8 cellular contexts compared by ENCODE assay signal in genomic region chr3:13485671-13486562, GRCh38. TPM values are rescaled to one million over a fixed set of nuclear protein-coding genes. Genes with fewer than 3 reads are reported as not detected.
DNase-seq lines count a peak whose midpoint lies in the region; ATAC-seq and TF ChIP-seq lines count a peak whose summit lies in the region.
"Not testable (repeated sequence)": the region's sequence is repeated elsewhere in the genome, so short reads cannot be mapped to it uniquely, and the experiment has no call there.

No MANE protein-coding gene starts in this region.

- not testable (repeated sequence) for H3K27me3 ChIP-seq in right lobe of liver; psoas muscle (ENCODE audit: insufficient read depth in 3 of 3, low read length in 2 of 3); transverse colon

- H3K9me3 ChIP-seq in right lobe of liver, psoas muscle, transverse colon: not testable (repeated sequence)

- WGBS in right lobe of liver (ENCODE audit: insufficient coverage, low coverage, low lambda C conversion rate, missing lambda C conversion rate): 87% methylated on average over 7 of the region's 9 CpGs
- WGBS in psoas muscle, 3 donors: 48 to 71% (median 50%) methylated on average over 9 of the region's 9 CpGs
- 71 to 77% methylated on average over 7 to 9 of the region's 9 CpGs for WGBS in transverse colon (ENCODE audit: low coverage in 1 of 2), 2 donors

- DNase-seq in DMS53 (lab: John Stamatoyannopoulos, UW) (peak; percentile 2), NB4 (ENCODE audit: low read depth) (peak; percentile 53), choroid plexus epithelial cell (ENCODE audit: low read depth) (peak; percentile 19), head of caudate nucleus (peak in 24 of 42 donors; percentile 31 to 79 (median 58)), right lobe of liver (peak in 1 of 3 donors; percentile 8), psoas muscle (peak in 1 of 2 donors; percentile 51), transverse colon (peak; percentile 26)

- H3K36me3 ChIP-seq in right lobe of liver, transverse colon: not testable (repeated sequence)
- peaks cover 0 to 10% of the 10 kb centered on the region in 2 donors for H3K36me3 ChIP-seq in psoas muscle (ENCODE audit: insufficient read depth in 1 of 2, low read depth in 1 of 2)

- in situ Hi-C loops in transverse colon (cut with MboI; ENCODE audit: low pct_ligation_motif_present in 1 of 4, low pct_unique_long_range_greater_than_20kb in 1 of 4, low sequenced_read_pairs in 3 of 4): not testable (repeated sequence)

- not testable (repeated sequence) for TF ChIP-seq POLR2A in NB4 (IDR thresholded peaks at IDR 0.05; ENCODE audit: extremely low read depth, insufficient read length); right lobe of liver (IDR thresholded peaks at IDR 0.05); transverse colon (IDR thresholded peaks at IDR 0.05)

- H3K4me1 ChIP-seq in right lobe of liver (peaks cover 0 to 12% (median 5%) of the 10 kb centered on the region in 4 donors), psoas muscle (peaks cover 26% of the 10 kb centered on the region), transverse colon (peaks cover 15 to 26% (median 18%) of the 10 kb centered on the region in 4 donors)

- not testable (repeated sequence) for TF ChIP-seq EP300 in transverse colon (IDR thresholded peaks at IDR 0.05; ENCODE audit: low read depth)

- TF ChIP-seq CTCF in NB4 (IDR thresholded peaks at IDR 0.05; ENCODE audit: low read depth, low read length); VCaP (conservative IDR thresholded peaks at IDR 0.05); choroid plexus epithelial cell (conservative IDR thresholded peaks at IDR 0.05; ENCODE audit: low read depth, low read length); right lobe of liver (IDR thresholded peaks at IDR 0.05); psoas muscle (IDR thresholded peaks at IDR 0.05); transverse colon (IDR thresholded peaks at IDR 0.05): not testable (repeated sequence)

- H3K27ac ChIP-seq in VCaP: peak overlapping the region; percentile 79
- peak overlapping the region in 2 of 3 donors; percentile 56 to 59 for H3K27ac ChIP-seq in right lobe of liver
- peak overlapping the region; percentile 83 for H3K27ac ChIP-seq in psoas muscle
- H3K27ac ChIP-seq in transverse colon: peak overlapping the region; percentile 82 to 88 (median 84)

- intact Hi-C loops in head of caudate nucleus (cut with DNase I); right lobe of liver (cut with DNase I); psoas muscle (cut with DNase I); transverse colon (cut with DNase I; ENCODE audit: low total_unique reads): not testable (repeated sequence)

- H3K4me3 ChIP-seq in NB4 (ENCODE audit: low read depth, low read length); choroid plexus epithelial cell (ENCODE audit: low read depth, low read length); right lobe of liver; psoas muscle; transverse colon: not testable (repeated sequence)

- ATAC-seq in right lobe of liver (peak in 2 of 4 donors; percentile 4 to 8), psoas muscle (peak in 3 of 4 donors; percentile 32 to 71 (median 48))

RNA-seq across cellular contexts. Expression of gene HDAC11, which starts 5.8 kb away (rescaled TPM):
- total RNA-seq in right lobe of liver (10 to 100 TPM in 1 of 6 experiments, 1 to 10 TPM in 5; 2.2 to 10.8 (median 5.0) TPM), psoas muscle (10 to 100 TPM; 16.5 to 24.8 (median 21.2) TPM), transverse colon (10 to 100 TPM; 19.8 to 44.0 (median 27.1) TPM)
- 10 to 100 TPM in 2 of 3 donors, 1 to 10 TPM in 1; 9.2 to 29.6 (median 22.3) TPM for polyA plus RNA-seq in psoas muscle
